In genomic region chr17:42274812-42275526, GRCh38 we compare ENCODE assay signal across 9 cellular contexts. TPM values are rescaled to one million over a fixed set of nuclear protein-coding genes. Genes with fewer than 3 reads are reported as not detected.
DNase-seq lines count a peak whose midpoint lies in the region; ATAC-seq, FAIRE-seq and TF ChIP-seq lines count a peak whose summit lies in the region.
"Had no signal": no experiment of that assay in that cellular context is flagged by ENCODE, and none has a peak within 500 bp of the region (broad histone marks: within the 10 kb centered on the region; RNA-seq: fewer than 3 reads in every experiment).

No MANE protein-coding gene starts in this region.

- H3K27ac ChIP-seq in astrocyte (ENCODE audit: low read depth, low read length), result peak overlapping the region; percentile 75
- peak overlapping the region; percentile 34 to 98 (median 79) for H3K27ac ChIP-seq in right lobe of liver
- peak overlapping the region in 3 of 4 donors; percentile 79 to 97 (median 85) for H3K27ac ChIP-seq in tibial nerve

- no peaks in the 10 kb centered on the region for H3K9me3 Mint-ChIP-seq in activated CD4-positive, alpha-beta T cell treated with anti-CD3 and anti-CD28 coated beads, Interleukin-2, amount 10 ng/mL, durations not matched to agents 24 days and 14 days
- H3K9me3 Mint-ChIP-seq in astrocyte (ENCODE audit: unreplicated experiment), result no peaks in the 10 kb centered on the region

- peak overlapping the region; percentile 54 for H2AFZ ChIP-seq in astrocyte (ENCODE audit: low read depth, low read length)

- no peaks in the 10 kb centered on the region for H3K9me3 ChIP-seq in astrocyte (ENCODE audit: insufficient read depth, low read depth, low read length)
- H3K9me3 ChIP-seq in right lobe of liver, result no peaks in the 10 kb centered on the region
- no peaks in the 10 kb centered on the region for H3K9me3 ChIP-seq in tibial nerve

- ATAC-seq in right lobe of liver, result peak in 1 of 4 donors; percentile 2
- ATAC-seq in HG02981 (IDR thresholded peaks at IDR 0.05; ENCODE audit: unreplicated experiment), result no peak

- TF ChIP-seq CTCF in astrocyte (IDR thresholded peaks at IDR 0.05; ENCODE audit: insufficient read depth, low read depth, low read length) (no peak), right lobe of liver (IDR thresholded peaks at IDR 0.05) (no peak), tibial nerve (IDR thresholded peaks at IDR 0.05) (no peak)

- H3K36me3 Mint-ChIP-seq in activated CD4-positive, alpha-beta T cell treated with anti-CD3 and anti-CD28 coated beads, Interleukin-2, amount 10 ng/mL, durations not matched to agents 24 days and 14 days (ENCODE audit: low read depth), result peaks cover 41% of the 10 kb centered on the region
- no peaks in the 10 kb centered on the region for H3K36me3 Mint-ChIP-seq in astrocyte (ENCODE audit: low read depth, unreplicated experiment)

- H4K20me1 ChIP-seq in astrocyte (ENCODE audit: insufficient read depth, low read length), result peaks cover 51% of the 10 kb centered on the region

- peak overlapping the region; percentile 85 for H3K9ac ChIP-seq in astrocyte (ENCODE audit: low read length)

- peak overlapping the region; percentile 95 for H3K27ac Mint-ChIP-seq in activated CD4-positive, alpha-beta T cell treated with anti-CD3 and anti-CD28 coated beads, Interleukin-2, amount 10 ng/mL, durations not matched to agents 24 days and 14 days
- H3K27ac Mint-ChIP-seq in astrocyte (ENCODE audit: unreplicated experiment), result peak overlapping the region; percentile 88

- TF ChIP-seq POLR2A in right lobe of liver (IDR thresholded peaks at IDR 0.05) (no peak), tibial nerve (IDR thresholded peaks at IDR 0.05) (no peak)

- peaks cover 55% of the 10 kb centered on the region for H3K4me1 Mint-ChIP-seq in activated CD4-positive, alpha-beta T cell treated with anti-CD3 and anti-CD28 coated beads, Interleukin-2, amount 10 ng/mL, durations not matched to agents 24 days and 14 days
- H3K4me1 Mint-ChIP-seq in astrocyte (ENCODE audit: low read depth, unreplicated experiment), result peaks cover 18% of the 10 kb centered on the region

- no peaks in the 10 kb centered on the region for H3K27me3 Mint-ChIP-seq in activated CD4-positive, alpha-beta T cell treated with anti-CD3 and anti-CD28 coated beads, Interleukin-2, amount 10 ng/mL, durations not matched to agents 24 days and 14 days
- H3K27me3 Mint-ChIP-seq in astrocyte (ENCODE audit: low read depth, unreplicated experiment), result peaks cover 3% of the 10 kb centered on the region

- H3K36me3 ChIP-seq in astrocyte (ENCODE audit: insufficient read depth, low read length), result no peaks in the 10 kb centered on the region
- H3K36me3 ChIP-seq in right lobe of liver, result no peaks in the 10 kb centered on the region
- H3K36me3 ChIP-seq in tibial nerve, result no peaks in the 10 kb centered on the region

- H3K79me2 ChIP-seq in astrocyte (ENCODE audit: insufficient read depth, low read length), result peaks cover 59% of the 10 kb centered on the region

- FAIRE-seq in astrocyte (lab: Jason Lieb, UNC) (no peak), GM19239 (lab: Jason Lieb, UNC) (no peak)

- TF ChIP-seq EP300 in tibial nerve (IDR thresholded peaks at IDR 0.05), result no peak

- peak overlapping the region; percentile 99 for H3K4me2 ChIP-seq in astrocyte (ENCODE audit: low read length)

- H3K4me3 ChIP-seq in astrocyte (ENCODE audit: insufficient read depth, low read depth, low read length) (peak overlapping the region; percentile 76), right lobe of liver (peak overlapping the region; percentile 86 to 90 (median 89)), tibial nerve (peak overlapping the region; percentile 77 to 97 (median 90))

- H3K27me3 ChIP-seq in astrocyte (ENCODE audit: insufficient read depth, low read length), result no peaks in the 10 kb centered on the region
- no peaks in the 10 kb centered on the region for H3K27me3 ChIP-seq in right lobe of liver
- H3K27me3 ChIP-seq in tibial nerve, result no peaks in the 10 kb centered on the region

- 18% methylated on average over 13 of the region's 13 CpGs for WGBS in right lobe of liver (ENCODE audit: insufficient coverage, low coverage, low lambda C conversion rate, missing lambda C conversion rate)
- WGBS in tibial nerve, 2 donors, result 16 to 18% methylated on average over 13 of the region's 13 CpGs

- no peak for DNase-seq in activated CD4-positive, alpha-beta T cell treated with anti-CD3 and anti-CD28 coated beads, Interleukin-2, amount 10 ng/mL, durations not matched to agents 24 days and 14 days
- DNase-seq in activated CD4-positive, alpha-beta T cell treated with anti-CD3 and anti-CD28 coated beads, Interleukin-2, amount 50 U/mL, for 48 hours, result no peak
- no peak for DNase-seq in astrocyte (ENCODE audit: low read depth)
- peak in 1 of 3 donors; percentile 11 for DNase-seq in right lobe of liver
- no peak for DNase-seq in tibial nerve (ENCODE audit: low spot score in 2 of 2)
- no peak for DNase-seq in GM19239 (ENCODE audit: insufficient read length, low spot score)
- no peak for DNase-seq in stimulated activated naive CD4-positive, alpha-beta T cell (lab: John Stamatoyannopoulos, UW)
- DNase-seq: DMS53 had no signal

- H3K4me1 ChIP-seq in astrocyte (ENCODE audit: insufficient read depth, low read length), result peaks cover 23% of the 10 kb centered on the region
- peaks cover 0 to 37% (median 9%) of the 10 kb centered on the region in 4 donors for H3K4me1 ChIP-seq in right lobe of liver
- peaks cover 0 to 61% (median 22%) of the 10 kb centered on the region in 4 donors for H3K4me1 ChIP-seq in tibial nerve

- intact Hi-C loops in activated CD4-positive, alpha-beta T cell treated with anti-CD3 and anti-CD28 coated beads, Interleukin-2, amount 10 ng/mL, durations not matched to agents 24 days and 14 days (cut with micrococcal nuclease), result loop anchor here (2.0 kb wide), 2 partner anchors 26 to 52 kb away; no protein-coding TSS in a partner anchor
- intact Hi-C loops in right lobe of liver (cut with DNase I), result no loop called here

- H3K4me3 Mint-ChIP-seq in activated CD4-positive, alpha-beta T cell treated with anti-CD3 and anti-CD28 coated beads, Interleukin-2, amount 10 ng/mL, durations not matched to agents 24 days and 14 days, result peak overlapping the region; percentile 98
- H3K4me3 Mint-ChIP-seq in astrocyte (ENCODE audit: unreplicated experiment), result peak overlapping the region; percentile 94

RNA-seq across cellular contexts. Expression of gene STAT5B, which starts 1.2 kb away (rescaled TPM):
- total RNA-seq in activated CD4-positive, alpha-beta T cell treated with anti-CD3 and anti-CD28 coated beads, Interleukin-2, amount 10 ng/mL, durations not matched to agents 24 days and 14 days, result 184 and 189 TPM in 2 replicates
- total RNA-seq in astrocyte (23.1 and 23.7 TPM in 2 replicates), right lobe of liver (10 to 100 TPM; 21.2 to 29.0 (median 26.7) TPM), tibial nerve (100 to 1,000 TPM in 3 of 4 donors, 10 to 100 TPM in 1; 96.8 to 117 (median 104) TPM)

RNA-seq across cellular contexts. Expression of gene STAT5A, which starts 13.3 kb away (rescaled TPM):
- 346 and 348 TPM in 2 replicates for total RNA-seq in activated CD4-positive, alpha-beta T cell treated with anti-CD3 and anti-CD28 coated beads, Interleukin-2, amount 10 ng/mL, durations not matched to agents 24 days and 14 days
- total RNA-seq in astrocyte (0.77 and 1.9 TPM in 2 replicates), right lobe of liver (10 to 100 TPM in 1 of 6 experiments, 1 to 10 TPM in 5; 4.8 to 11.5 (median 7.7) TPM), tibial nerve (100 to 1,000 TPM in 3 of 4 donors, 10 to 100 TPM in 1; 95.2 to 150 (median 127) TPM)

Comparison
In these comparisons a context has a peak if more than half of its experiments do, and no peak if none do; other contexts are left out.
1. RNA of gene STAT5A, which starts 13.3 kb away (total RNA-seq): 346 to 348 TPM in activated CD4-positive, alpha-beta T cell treated with anti-CD3 and anti-CD28 coated beads, Interleukin-2, amount 10 ng/mL, durations not matched to agents 24 days and 14 days and 95.2 to 150 TPM in tibial nerve; 4.8 to 11.5 TPM in right lobe of liver and 0.77 to 1.9 TPM in astrocyte; every median in the first group is over 4 times any median in the second.
2. Peak in every context shown above with its lines, with median percentiles within 50 percentile points of each other: H3K27ac ChIP-seq and H3K4me3 ChIP-seq.